Comparison of ENCODE assay signal across 14 cellular contexts in genomic region chr9:78167356-78167755, GRCh38.
DNase-seq lines count a peak whose midpoint lies in the region; ATAC-seq and TF ChIP-seq lines count a peak whose summit lies in the region.
"Had no signal": no experiment of that assay in that cellular context is flagged by ENCODE, and none has a peak within 500 bp of the region (broad histone marks: within the 10 kb centered on the region; RNA-seq: fewer than 3 reads in every experiment).

No MANE protein-coding gene starts in this region.

- H3K4me1 Mint-ChIP-seq in H9, result peaks cover 2 to 3% of the 10 kb centered on the region in 2 experiments; a peak in 2 of 4 replicates

- H3K36me3 Mint-ChIP-seq in H9 (ENCODE audit: insufficient read depth in 1 of 3, low read depth in 3 of 3), result peaks cover 2 to 28% (median 8%) of the 10 kb centered on the region in 3 experiments; a peak in 6 of 7 replicates

- H3K14ac ChIP-seq in H9 (ENCODE audit: insufficient read depth, low read length), result no peak overlapping the region

- H3K4me3 Mint-ChIP-seq in H9, result no peak overlapping the region
- H3K4me3 Mint-ChIP-seq: activated T-helper 1 cell treated with anti-CD3 and anti-CD28 coated beads, Interleukin-12 subunit alpha, Interleukin-12 subunit beta, Interleukin-2, Interleukin-4 antibody, amounts not matched to agents 30 ng/mL and 10 ng/mL and 1 ng/mL, durations not matched to agents 14 hours and 24 hours and 36 hours had no signal

- TF ChIP-seq CTCF in PC-3 (conservative IDR thresholded peaks at IDR 0.05; ENCODE audit: low read depth, low read length), result no peak
- TF ChIP-seq CTCF in H9 (conservative IDR thresholded peaks at IDR 0.05), result no peak

- no peak overlapping the region for H3K4me2 ChIP-seq in PC-3 (ENCODE audit: low read length)
- H3K4me2 ChIP-seq in H9 (ENCODE audit: insufficient read depth, insufficient read length, low read length), result no peak overlapping the region
- H3K4me2 ChIP-seq: A549 had no signal

- H3K36me3 ChIP-seq in PC-3 (ENCODE audit: low read depth, low read length), result no peaks in the 10 kb centered on the region
- H3K36me3 ChIP-seq: MG63, tibial artery had no signal

- no peaks in the 10 kb centered on the region for H3K79me1 ChIP-seq in H9 (ENCODE audit: insufficient read depth, low read depth, low read length, poor library complexity, severe bottlenecking)

- H3K4me1 ChIP-seq in PC-3 (ENCODE audit: insufficient read depth, low read length), result 0 out of 2 replicates have a peak, but pooled peaks cover 6% of the 10 kb centered on the region
- H3K4me1 ChIP-seq in H9 (ENCODE audit: insufficient read depth, low read length), result no peaks in the 10 kb centered on the region
- H3K4me1 ChIP-seq in right cardiac atrium (ENCODE audit: control insufficient read depth, insufficient read depth, low read length), result no peaks in the 10 kb centered on the region
- H3K4me1 ChIP-seq: A549, tibial artery had no signal

- DNase-seq in NCI-H146 (lab: John Stamatoyannopoulos, UW), result peak; percentile 2
- DNase-seq in NCI-H146 treated with DMSO at 0.1 percent for 48 hours (lab: John Stamatoyannopoulos, UW; ENCODE audit: unreplicated experiment), result no peak
- peak; percentile 60 for DNase-seq in PC-3
- DNase-seq in iris pigment epithelial cell (ENCODE audit: low read depth), result peak; percentile 3
- DNase-seq in H9, result no peak
- no peak for DNase-seq in stimulated activated CD8-positive, alpha-beta memory T cell treated with anti-CD3 and anti-CD28 coated beads, Interleukin-4, amount 100 ng/mL, for 48 hours
- no peak for DNase-seq in right cardiac atrium
- DNase-seq: MG63, SW 1271, tibial artery had no signal

- no peak overlapping the region for H3K56ac ChIP-seq in H9 (ENCODE audit: insufficient read length, low read depth, low read length)

- H3K9me3 Mint-ChIP-seq in H9, result peaks cover 19 to 20% of the 10 kb centered on the region in 2 experiments; a peak in 4 of 5 replicates

- no peak overlapping the region for H2BK120ac ChIP-seq in H9 (ENCODE audit: low read depth, low read length, poor library complexity, severe bottlenecking)

- no peak overlapping the region for H3K4ac ChIP-seq in H9 (ENCODE audit: low read depth, low read length)

- H3K18ac ChIP-seq in H9 (ENCODE audit: insufficient read length, low read depth, low read length), result no peak overlapping the region

- H3K27ac Mint-ChIP-seq in H9, result no peak overlapping the region
- H3K27ac Mint-ChIP-seq: activated T-helper 1 cell treated with anti-CD3 and anti-CD28 coated beads, Interleukin-12 subunit alpha, Interleukin-12 subunit beta, Interleukin-2, Interleukin-4 antibody, amounts not matched to agents 30 ng/mL and 10 ng/mL and 1 ng/mL, durations not matched to agents 14 hours and 24 hours and 36 hours had no signal

- H3K27ac ChIP-seq in PC-3 (ENCODE audit: low read length) (no peak overlapping the region), H9 (ENCODE audit: insufficient read length, low read depth, low read length) (no peak overlapping the region), right cardiac atrium (ENCODE audit: low read length) (no peak overlapping the region)
- H3K27ac ChIP-seq: A549, tibial artery had no signal

- ATAC-seq in PC-3, result peak; percentile 92
- no peak for ATAC-seq in GM19467 (IDR thresholded peaks at IDR 0.05; ENCODE audit: unreplicated experiment)
- no peak for ATAC-seq in right cardiac atrium
- ATAC-seq: A549; activated CD4-positive, CD25-positive, alpha-beta regulatory T cell treated with anti-CD3 and anti-CD28 coated beads, Interleukin-2, amount 50 U/mL, for 24 hours had no signal

- no CpG with 5 or more reads among the region's 2 CpGs for WGBS in H9 (ENCODE audit: extremely low coverage, insufficient read length, low lambda C conversion rate)
- 42% methylated on average over 2 of the region's 2 CpGs for WGBS in right cardiac atrium

- no peak overlapping the region for H3T11ph ChIP-seq in H9 (ENCODE audit: low read length)

- H3K79me2 ChIP-seq in PC-3 (ENCODE audit: low read length) (no peaks in the 10 kb centered on the region), H9 (ENCODE audit: insufficient read depth, low read length) (no peaks in the 10 kb centered on the region)

- H3K9me3 ChIP-seq in PC-3 (ENCODE audit: low read length) (no peaks in the 10 kb centered on the region), H9 (ENCODE audit: control insufficient read depth, low read depth, low read length) (no peaks in the 10 kb centered on the region), right cardiac atrium (ENCODE audit: control insufficient read depth, low read length) (no peaks in the 10 kb centered on the region)
- H3K9me3 ChIP-seq: MG63, tibial artery had no signal

- H3K4me3 ChIP-seq in PC-3 (ENCODE audit: low read length) (no peak overlapping the region), right cardiac atrium (ENCODE audit: low read length) (no peak overlapping the region)
- H3K4me3 ChIP-seq: A549, MG63, tibial artery had no signal

- no peak overlapping the region for H4K8ac ChIP-seq in H9 (replicated peaks; ENCODE audit: insufficient read length, low read depth, low read length)

- H3K27me3 ChIP-seq in PC-3 (ENCODE audit: low read length) (peaks cover 18% of the 10 kb centered on the region), H9 (ENCODE audit: insufficient read depth, low read length) (no peaks in the 10 kb centered on the region), right cardiac atrium (ENCODE audit: control insufficient read depth, insufficient read depth) (no peaks in the 10 kb centered on the region)
- H3K27me3 ChIP-seq: MG63, tibial artery had no signal

- H2AFZ ChIP-seq in PC-3 (ENCODE audit: low read length) (no peak overlapping the region), H9 (ENCODE audit: low read length) (no peak overlapping the region)

- no peak overlapping the region for H3K23ac ChIP-seq in H9 (ENCODE audit: insufficient read length, low read depth, low read length)

- intact Hi-C loops in PC-3 (cut with micrococcal nuclease), result no loop called here
- intact Hi-C loops in right cardiac atrium (cut with DNase I), result no loop called here

- no TSS peak for BruUV-seq in PC-3 (replicated peaks; lab: Mats Ljungman, UMichigan)

- H3F3A ChIP-seq in PC-3 (ENCODE audit: low read length, unreplicated experiment), result no peaks in the 10 kb centered on the region

- POLR2A ChIA-PET in PC-3 (lab: Charles Lee; ENCODE audit: unreplicated experiment), result no interaction called here

- no peak overlapping the region for H2BK15ac ChIP-seq in H9 (ENCODE audit: low read depth, low read length)

- H3K9me2 ChIP-seq in PC-3 (replicated peaks; ENCODE audit: low read length), result no peaks in the 10 kb centered on the region

- no peaks in the 10 kb centered on the region for H3K23me2 ChIP-seq in H9 (ENCODE audit: insufficient read length, low read depth, low read length, poor library complexity, severe bottlenecking)

- no peak overlapping the region for H4K5ac ChIP-seq in H9 (ENCODE audit: insufficient read length, low read depth, low read length)

- no peak overlapping the region for H2BK20ac ChIP-seq in H9 (ENCODE audit: low read depth, low read length, poor library complexity, severe bottlenecking)

- H4K20me1 ChIP-seq in PC-3 (ENCODE audit: low read length), result no peaks in the 10 kb centered on the region
- no peaks in the 10 kb centered on the region for H4K20me1 ChIP-seq in H9 (ENCODE audit: control insufficient read depth, insufficient read depth, insufficient read length)

- H2BK5ac ChIP-seq in H9 (ENCODE audit: insufficient read length, low read length), result no peak overlapping the region

- no peak overlapping the region for H2AK5ac ChIP-seq in H9 (ENCODE audit: insufficient read length, low read length)

- no peak overlapping the region for H2BK12ac ChIP-seq in H9 (ENCODE audit: insufficient read length, low read depth, low read length)

- H4K91ac ChIP-seq in H9 (ENCODE audit: insufficient read length, low read depth, low read length), result no peak overlapping the region

- H3K9ac ChIP-seq in PC-3 (ENCODE audit: low read length), result no peak overlapping the region
- no peak overlapping the region for H3K9ac ChIP-seq in H9 (ENCODE audit: extremely low read depth, insufficient read length, low read length)

- CTCF ChIA-PET in PC-3 (lab: Charles Lee), result no interaction called here

- no peaks in the 10 kb centered on the region; the same call in 1 of the 2 replicates for H3K27me3 Mint-ChIP-seq in H9 (ENCODE audit: low read depth)

Comparison
In these comparisons a context has a peak if more than half of its experiments do, and no peak if none do; other contexts are left out.
1. DNase-seq: peak in NCI-H146 (single experiment), PC-3 (single experiment) and iris pigment epithelial cell (single experiment); none in NCI-H146 treated with DMSO at 0.1 percent for 48 hours (single experiment), H9 (single experiment), stimulated activated CD8-positive, alpha-beta memory T cell treated with anti-CD3 and anti-CD28 coated beads, Interleukin-4, amount 100 ng/mL, for 48 hours (single experiment) and right cardiac atrium (0 of 3).